ENCODE assay signal across 8 cellular contexts in genomic region chr19:45558399-45558878, GRCh38. TPM values are rescaled to one million over a fixed set of nuclear protein-coding genes. Genes with fewer than 3 reads are reported as not detected.
DNase-seq lines count a peak whose midpoint lies in the region; ATAC-seq and TF ChIP-seq lines count a peak whose summit lies in the region.
"Had no signal": no experiment of that assay in that cellular context is flagged by ENCODE, and none has a peak within 500 bp of the region (broad histone marks: within the 10 kb centered on the region; RNA-seq: fewer than 3 reads in every experiment).

No MANE protein-coding gene starts in this region.

- intact Hi-C loops in left colon (cut with DNase I, micrococcal nuclease), result no loop called here

- H3K27ac Mint-ChIP-seq in brain, result peak overlapping the region in 3 of 5 experiments; percentile 45 to 67 (median 59)

- TF ChIP-seq CTCF in VCaP (conservative IDR thresholded peaks at IDR 0.05) (peak; percentile 67), brain (conservative IDR thresholded peaks at IDR 0.05) (peak; percentile 62 to 67)

- no peaks in the 10 kb centered on the region for H3K36me3 Mint-ChIP-seq in brain

- peak; percentile 47 for ATAC-seq in GM18519 (IDR thresholded peaks at IDR 0.05; ENCODE audit: low FRiP score, unreplicated experiment)
- ATAC-seq in left colon, result peak; percentile 67

- DNase-seq in NCI-H1092 (lab: John Stamatoyannopoulos, UW) (peak; percentile 2), left colon (peak; percentile 56 to 66), NK-92 (lab: John Stamatoyannopoulos, UW; ENCODE audit: unreplicated experiment) (no peak)
- DNase-seq in stimulated activated CD4-positive, alpha-beta T cell treated with anti-CD3 and anti-CD28 coated beads, TNF-alpha, amount 100 ng/mL, for 24 hours (ENCODE audit: low read depth in 3 of 3), result peak; percentile 35 to 52 (median 37)

- peaks cover 8% of the 10 kb centered on the region for H3K4me1 Mint-ChIP-seq in brain

- no peak overlapping the region for H3K4me3 Mint-ChIP-seq in brain

- H3K27me3 Mint-ChIP-seq in brain, result no peaks in the 10 kb centered on the region

- peak overlapping the region; percentile 23; the same call in 1 of the 2 replicates for H3K27ac ChIP-seq in VCaP
- H3K27ac ChIP-seq: epithelial cell of prostate had no signal

- H3K9me3 Mint-ChIP-seq in brain, result no peaks in the 10 kb centered on the region

RNA-seq across cellular contexts. Expression of gene OPA3, which starts 26.2 kb away (rescaled TPM):
- 6.3 TPM for polyA plus RNA-seq in brain (ENCODE audit: insufficient read depth, low read depth, low replicate concordance)
- total RNA-seq in left colon, result 10 to 100 TPM; 12.9 to 14.0 TPM

RNA-seq across cellular contexts. Expression of gene GPR4, which starts 43.6 kb away (rescaled TPM):
- polyA plus RNA-seq in brain (ENCODE audit: insufficient read depth, low read depth, low replicate concordance), result 24.8 TPM
- 1 to 10 TPM in 1 of 2 donors, under 1 TPM in 1; 0.59 to 1.5 TPM for total RNA-seq in left colon

RNA-seq across cellular contexts. Expression of gene VASP, which starts 51.2 kb away (rescaled TPM):
- polyA plus RNA-seq in brain (ENCODE audit: insufficient read depth, low read depth, low replicate concordance), result 34.2 TPM
- total RNA-seq in left colon, result 100 to 1,000 TPM; 218 to 260 TPM
